ENCODE assay signal across 16 cellular contexts in the genomic region with DNA sequence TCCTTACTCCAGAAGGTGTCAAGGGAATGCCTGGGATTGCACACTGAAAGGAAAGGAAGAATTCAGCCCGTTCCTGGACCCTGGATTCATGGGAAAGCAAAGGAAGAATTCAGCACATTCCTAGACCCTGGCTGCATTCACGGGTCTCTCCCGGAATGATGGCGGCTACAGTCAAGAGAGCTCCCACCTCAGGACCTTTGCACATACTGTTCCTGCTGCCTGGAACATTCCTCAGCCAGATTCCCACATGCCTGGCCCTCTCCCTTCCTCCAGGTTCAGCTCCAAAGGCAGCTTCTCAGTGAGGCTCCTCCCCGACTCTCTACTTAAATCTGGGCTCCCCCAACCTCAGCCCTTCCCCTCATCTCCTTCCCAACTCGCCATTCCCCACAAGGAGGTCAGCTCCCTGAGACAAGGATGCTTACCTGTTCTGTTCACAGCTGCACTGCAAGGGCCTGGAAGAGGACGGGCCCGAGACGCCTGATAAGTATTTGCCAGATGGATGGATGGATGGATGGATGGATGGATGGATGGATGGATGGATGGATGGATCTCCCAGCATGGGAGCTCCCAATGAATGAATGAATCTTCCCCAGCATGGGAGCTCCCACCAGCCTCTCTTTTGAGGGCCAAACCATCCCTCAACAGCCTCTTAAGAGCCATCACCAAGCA.
"Had no signal": no experiment of that assay in that cellular context is flagged by ENCODE, and none has a peak within 500 bp of the region (broad histone marks: within the 10 kb centered on the region; RNA-seq: fewer than 3 reads in every experiment).

No MANE protein-coding gene starts in this region.

- H3K27me3 Mint-ChIP-seq: activated B cell treated with CpG ODN at 0.5 μM for 24 hours; activated CD4-positive, alpha-beta T cell treated with anti-CD3 and anti-CD28 coated beads, Interleukin-2, amount 10 ng/mL, durations not matched to agents 24 days and 14 days had no signal

- H3K4me1 ChIP-seq: ascending aorta, colonic mucosa had no signal

- H3K9me3 Mint-ChIP-seq: activated B cell treated with CpG ODN at 0.5 μM for 24 hours; activated CD4-positive, alpha-beta T cell treated with anti-CD3 and anti-CD28 coated beads, Interleukin-2, amount 10 ng/mL, durations not matched to agents 24 days and 14 days; activated T-cell treated with anti-CD3 and anti-CD28 coated beads, Interleukin-2, amount 50 U/mL, for 72 hours; immature natural killer cell; neural crest cell had no signal

- H3K27ac ChIP-seq: ascending aorta, colonic mucosa, ovary, SJCRH30 had no signal

- H3K9me3 ChIP-seq: ascending aorta, colonic mucosa, esophagus squamous epithelium, ovary, SJCRH30, upper lobe of left lung had no signal

- H3K4me3 ChIP-seq: ascending aorta, colonic mucosa, esophagus squamous epithelium, ovary, SJCRH30, upper lobe of left lung had no signal

- DNase-seq: activated B cell treated with CpG ODN at 0.5 μM for 24 hours; activated CD4-positive, alpha-beta T cell treated with anti-CD3 and anti-CD28 coated beads, Interleukin-2, amount 10 ng/mL, durations not matched to agents 24 days and 14 days; activated CD8-positive, alpha-beta memory T cell treated with anti-CD3 and anti-CD28 coated beads, Interleukin-2, amount 50 U/mL, for 4 hours; activated CD8-positive, alpha-beta T cell treated with anti-CD3 and anti-CD28 coated beads, Interleukin-2, amount 10 ng/mL, durations not matched to agents 7 days and 5 days; activated T-cell treated with anti-CD3 and anti-CD28 coated beads, Interleukin-2, amount 50 U/mL, for 72 hours; esophagus squamous epithelium; immature natural killer cell; mammary epithelial cell; SJCRH30; stimulated activated CD4-positive, alpha-beta T cell treated with anti-CD3 and anti-CD28 coated beads, Interleukin-2, amount 100 ng/mL, for 48 hours; stimulated activated naive CD4-positive, alpha-beta T cell treated with Interleukin-2 at 50 U/mL for 16 hours had no signal

- H3K27ac Mint-ChIP-seq: activated B cell treated with CpG ODN at 0.5 μM for 24 hours; activated CD4-positive, alpha-beta T cell treated with anti-CD3 and anti-CD28 coated beads, Interleukin-2, amount 10 ng/mL, durations not matched to agents 24 days and 14 days; activated CD8-positive, alpha-beta T cell treated with anti-CD3 and anti-CD28 coated beads, Interleukin-2, amount 10 ng/mL, durations not matched to agents 7 days and 5 days; activated T-cell treated with anti-CD3 and anti-CD28 coated beads, Interleukin-2, amount 50 U/mL, for 72 hours had no signal

- H3K4me3 Mint-ChIP-seq: activated B cell treated with CpG ODN at 0.5 μM for 24 hours; activated CD4-positive, alpha-beta T cell treated with anti-CD3 and anti-CD28 coated beads, Interleukin-2, amount 10 ng/mL, durations not matched to agents 24 days and 14 days; activated CD8-positive, alpha-beta T cell treated with anti-CD3 and anti-CD28 coated beads, Interleukin-2, amount 10 ng/mL, durations not matched to agents 7 days and 5 days; activated T-cell treated with anti-CD3 and anti-CD28 coated beads, Interleukin-2, amount 50 U/mL, for 72 hours; immature natural killer cell; neural crest cell had no signal

- H3K27me3 ChIP-seq: ascending aorta, colonic mucosa, esophagus squamous epithelium, ovary, SJCRH30, upper lobe of left lung had no signal

- H3K36me3 ChIP-seq: colonic mucosa, ovary had no signal

- ATAC-seq: activated CD8-positive, alpha-beta T cell treated with anti-CD3 and anti-CD28 coated beads, Interleukin-2, amount 10 ng/mL, durations not matched to agents 7 days and 5 days; activated T-cell treated with anti-CD3 and anti-CD28 coated beads, Interleukin-2, amount 50 U/mL, for 72 hours had no signal
